Comparison of ENCODE assay signal across 8 cellular contexts in genomic region chr12:38664661-38665269, GRCh38.
DNase-seq lines count a peak whose midpoint lies in the region; ATAC-seq and TF ChIP-seq lines count a peak whose summit lies in the region.

No MANE protein-coding gene starts in this region.

- no peak overlapping the region for H3K4me3 ChIP-seq in GM12865 (ENCODE audit: low read depth, low read length)
- H3K4me3 ChIP-seq in fibroblast of the aortic adventitia (ENCODE audit: low read depth, low read length): no peak overlapping the region

- peak; percentile 44 for DNase-seq in GM12865 (ENCODE audit: low read depth)
- peak; percentile 12 for DNase-seq in H4 (ENCODE audit: low spot score)
- peak; percentile 1 for DNase-seq in NCI-H526 treated with DMSO at 0.1 percent for 48 hours (lab: John Stamatoyannopoulos, UW)
- DNase-seq in fibroblast of the aortic adventitia (ENCODE audit: low read depth): peak; percentile 35
- DNase-seq in KG1 (lab: John Stamatoyannopoulos, UW): no peak
- no peak for DNase-seq in activated naive CD8-positive, alpha-beta T cell treated with anti-CD3 and anti-CD28 coated beads for 36 hours

- peaks cover 2% of the 10 kb centered on the region for H3K36me3 Mint-ChIP-seq in activated naive CD8-positive, alpha-beta T cell treated with anti-CD3 and anti-CD28 coated beads for 36 hours

- H3K4me1 Mint-ChIP-seq in activated naive CD8-positive, alpha-beta T cell treated with anti-CD3 and anti-CD28 coated beads for 36 hours: no peaks in the 10 kb centered on the region

- H3K27me3 Mint-ChIP-seq in activated naive CD8-positive, alpha-beta T cell treated with anti-CD3 and anti-CD28 coated beads for 36 hours: no peaks in the 10 kb centered on the region

- TF ChIP-seq CTCF in GM12865 (IDR thresholded peaks at IDR 0.05; ENCODE audit: insufficient read depth, low read depth, low read length, missing control alignments) (peak; percentile 57), fibroblast of the aortic adventitia (IDR thresholded peaks at IDR 0.05; ENCODE audit: insufficient read depth, low read length) (peak; percentile 74)

- ATAC-seq in GM21825 (IDR thresholded peaks at IDR 0.05; ENCODE audit: unreplicated experiment) (no peak), HG02870 (IDR thresholded peaks at IDR 0.05; ENCODE audit: unreplicated experiment) (no peak)

- H3K27ac Mint-ChIP-seq in activated naive CD8-positive, alpha-beta T cell treated with anti-CD3 and anti-CD28 coated beads for 36 hours: no peak overlapping the region

- H3K4me3 Mint-ChIP-seq in activated naive CD8-positive, alpha-beta T cell treated with anti-CD3 and anti-CD28 coated beads for 36 hours: no peak overlapping the region

- H3K9me3 Mint-ChIP-seq in activated naive CD8-positive, alpha-beta T cell treated with anti-CD3 and anti-CD28 coated beads for 36 hours: peaks cover 18% of the 10 kb centered on the region

Comparison
In these comparisons a context has a peak if more than half of its experiments do, and no peak if none do; other contexts are left out.
1. DNase-seq: peak in GM12865 (single experiment), H4 (single experiment), NCI-H526 treated with DMSO at 0.1 percent for 48 hours (single experiment) and fibroblast of the aortic adventitia (single experiment); none in KG1 (single experiment) and activated naive CD8-positive, alpha-beta T cell treated with anti-CD3 and anti-CD28 coated beads for 36 hours (single experiment).